9 cellular contexts compared by ENCODE assay signal in genomic region chr3:155080692-155081091, GRCh38. TPM values are rescaled to one million over a fixed set of nuclear protein-coding genes. Genes with fewer than 3 reads are reported as not detected.
DNase-seq lines count a peak whose midpoint lies in the region; ATAC-seq and TF ChIP-seq lines count a peak whose summit lies in the region.
"Had no signal": no experiment of that assay in that cellular context is flagged by ENCODE, and none has a peak within 500 bp of the region (broad histone marks: within the 10 kb centered on the region; RNA-seq: fewer than 3 reads in every experiment).

No MANE protein-coding gene starts in this region.

- no peaks in the 10 kb centered on the region for H3K9me2 ChIP-seq in MM.1S (replicated peaks; ENCODE audit: insufficient read depth, low read length)

- H3K27ac Mint-ChIP-seq in effector memory CD8-positive, alpha-beta T cell, result no peak overlapping the region
- H3K27ac Mint-ChIP-seq in naive thymus-derived CD8-positive, alpha-beta T cell, result no peak overlapping the region

- no peaks in the 10 kb centered on the region for H3K79me2 ChIP-seq in MM.1S (ENCODE audit: low read length)

- peaks cover 36 to 37% of the 10 kb centered on the region in 2 donors for H3K27me3 Mint-ChIP-seq in effector memory CD8-positive, alpha-beta T cell
- peaks cover 19 to 68% (median 40%) of the 10 kb centered on the region in 5 donors for H3K27me3 Mint-ChIP-seq in naive thymus-derived CD8-positive, alpha-beta T cell

- peak overlapping the region; percentile 95 for H2AFZ ChIP-seq in MM.1S (ENCODE audit: low read length)

- H3K4me1 ChIP-seq in MM.1S (ENCODE audit: low read length), result peaks cover 7% of the 10 kb centered on the region; the same call in 1 of the 2 replicates

- no peaks in the 10 kb centered on the region for H3K36me3 Mint-ChIP-seq in effector memory CD8-positive, alpha-beta T cell (ENCODE audit: insufficient read depth)
- peaks cover 0 to 4% (median 4%) of the 10 kb centered on the region in 3 donors for H3K36me3 Mint-ChIP-seq in naive thymus-derived CD8-positive, alpha-beta T cell

- H3K36me3 ChIP-seq in MM.1S (replicated peaks; ENCODE audit: insufficient read depth, low read length), result no peaks in the 10 kb centered on the region

- peak overlapping the region; percentile 96 for H3K4me2 ChIP-seq in MM.1S (ENCODE audit: low read depth, low read length)

- no peaks in the 10 kb centered on the region for H3F3A ChIP-seq in MM.1S (ENCODE audit: insufficient read depth, low read length)

- DNase-seq in AG20443 (ENCODE audit: low spot score), result peak; percentile 18
- peak; percentile 26 for DNase-seq in MM.1S
- no peak for DNase-seq in effector memory CD8-positive, alpha-beta T cell
- DNase-seq in naive thymus-derived CD8-positive, alpha-beta T cell, result no peak
- no peak for DNase-seq in T-helper 2 cell
- no peak for DNase-seq in NCI-H524 (lab: John Stamatoyannopoulos, UW)
- no peak for DNase-seq in HEK293T (ENCODE audit: extremely low spot score)
- DNase-seq: activated CD4-positive, alpha-beta T cell treated with anti-CD3 and anti-CD28 coated beads, Interleukin-2, amount 50 U/mL, for 1 hour had no signal

- CTCF ChIA-PET in HEK293T (lab: Yijun Ruan, JAX), result interaction anchor here (0.6 kb wide), 1 partner anchor 118 kb away, joined by 3 read pairs; no protein-coding TSS in a partner anchor

- H3K9me3 Mint-ChIP-seq in effector memory CD8-positive, alpha-beta T cell, result peaks cover 2 to 3% of the 10 kb centered on the region in 2 donors
- H3K9me3 Mint-ChIP-seq in naive thymus-derived CD8-positive, alpha-beta T cell, result peaks cover 0 to 8% (median 4%) of the 10 kb centered on the region in 9 donors

- H3K4me1 Mint-ChIP-seq in effector memory CD8-positive, alpha-beta T cell (ENCODE audit: low read depth in 2 of 2), result peaks cover 3 to 9% of the 10 kb centered on the region in 2 donors
- H3K4me1 Mint-ChIP-seq in naive thymus-derived CD8-positive, alpha-beta T cell, result peaks cover 3 to 27% (median 14%) of the 10 kb centered on the region in 4 donors

- POLR2A ChIA-PET in naive thymus-derived CD8-positive, alpha-beta T cell (lab: Charles Lee), result no interaction called here
- POLR2A ChIA-PET in HEK293T (lab: Yijun Ruan, JAX), result no interaction called here

- no peaks in the 10 kb centered on the region for H3K9me3 ChIP-seq in MM.1S (replicated peaks; ENCODE audit: insufficient read depth, low read length)

- ATAC-seq in effector memory CD8-positive, alpha-beta T cell (replicated peaks), result no peak
- ATAC-seq in naive thymus-derived CD8-positive, alpha-beta T cell, result no peak
- no peak for ATAC-seq in GM21529 (IDR thresholded peaks at IDR 0.05; ENCODE audit: unreplicated experiment)

- TF ChIP-seq CTCF in MM.1S (IDR thresholded peaks at IDR 0.05; ENCODE audit: low read length), result no peak

- H3K9ac ChIP-seq in MM.1S (ENCODE audit: low read length), result peak overlapping the region; percentile 25; the same call in 1 of the 2 replicates

- H4K20me1 ChIP-seq in MM.1S (ENCODE audit: insufficient read depth, low read length), result no peaks in the 10 kb centered on the region

- H3K27me3 ChIP-seq in MM.1S (replicated peaks; ENCODE audit: insufficient read depth, low read length), result no peaks in the 10 kb centered on the region; the same call in 1 of the 2 replicates

- peak overlapping the region; percentile 58 to 74 for H3K4me3 Mint-ChIP-seq in effector memory CD8-positive, alpha-beta T cell
- H3K4me3 Mint-ChIP-seq in naive thymus-derived CD8-positive, alpha-beta T cell, result peak overlapping the region in 9 of 10 donors; percentile 38 to 73 (median 64)

- peak overlapping the region; percentile 75 for H3K4me3 ChIP-seq in MM.1S (ENCODE audit: low read length)

- no peak overlapping the region for H3K27ac ChIP-seq in MM.1S (ENCODE audit: low read length)

TF ChIP-seq in HEK293T, 16 proteins besides CTCF, POLR2A, EP300 and RAD21:
- TF ChIP-seq FOXA1 (IDR thresholded peaks at IDR 0.05), result no peak
- TF ChIP-seq ARNT (IDR thresholded peaks at IDR 0.05), result no peak
- no peak for TF ChIP-seq FOXM1 (IDR thresholded peaks at IDR 0.05; ENCODE audit: borderline replicate concordance)
- no peak for TF ChIP-seq ZNF384 (IDR thresholded peaks at IDR 0.05)
- TF ChIP-seq TARDBP (IDR thresholded peaks at IDR 0.05), result no peak
- no peak for TF ChIP-seq NFRKB (IDR thresholded peaks at IDR 0.05)
- no peak for TF ChIP-seq SUZ12 (IDR thresholded peaks at IDR 0.05)
- TF ChIP-seq L3MBTL2 (conservative IDR thresholded peaks at IDR 0.05), result no peak
- TF ChIP-seq FOXK2 (IDR thresholded peaks at IDR 0.05), result no peak
- no peak for TF ChIP-seq BHLHE40 (IDR thresholded peaks at IDR 0.05; ENCODE audit: borderline replicate concordance)

RNA-seq across cellular contexts. Expression of gene MME, which starts 0.6 kb away (rescaled TPM):
- 1 to 10 TPM in 1 of 2 experiments, under 1 TPM in 1; 0.91 to 1.3 TPM for total RNA-seq in naive thymus-derived CD8-positive, alpha-beta T cell
- not detected for polyA plus RNA-seq in naive thymus-derived CD8-positive, alpha-beta T cell

Comparison
In these comparisons a context has a peak if more than half of its experiments do, and no peak if none do; other contexts are left out.
1. DNase-seq: peak in AG20443 (single experiment) and MM.1S (single experiment); none in effector memory CD8-positive, alpha-beta T cell (0 of 3), naive thymus-derived CD8-positive, alpha-beta T cell (0 of 10), T-helper 2 cell (0 of 5), NCI-H524 (0 of 2) and HEK293T (single experiment).